Comparison of ENCODE assay signal across 31 cellular contexts in genomic region chr11:45174168-45174835, GRCh38.
"Had no signal": no experiment of that assay in that cellular context is flagged by ENCODE, and none has a peak within 500 bp of the region (broad histone marks: within the 10 kb centered on the region; RNA-seq: fewer than 3 reads in every experiment).

No MANE protein-coding gene starts in this region.

- H3K27me3 ChIP-seq: adrenal gland, body of pancreas, breast epithelium had no signal

- DNase-seq: activated B cell treated with CpG ODN at 0.5 μM for 24 hours; activated CD4-positive, alpha-beta memory T cell treated with anti-CD3 and anti-CD28 coated beads for 36 hours; activated CD4-positive, alpha-beta T cell treated with anti-CD3 and anti-CD28 coated beads for 4 hours; activated CD4-positive, alpha-beta T cell treated with anti-CD3 and anti-CD28 coated beads, Interleukin-2, amount 10 ng/mL, durations not matched to agents 24 days and 14 days; activated CD4-positive, alpha-beta T cell treated with anti-CD3 and anti-CD28 coated beads, Interleukin-2, amount 50 U/mL, for 1 hour; activated CD4-positive, alpha-beta T cell treated with anti-CD3 and anti-CD28 coated beads, Interleukin-2, amount 50 U/mL, for 4 hours; activated CD4-positive, CD25-positive, alpha-beta regulatory T cell treated with anti-CD3 and anti-CD28 coated beads, Interleukin-2, amount 50 U/mL, for 72 hours; activated CD8-positive, alpha-beta memory T cell treated with anti-CD3 and anti-CD28 coated beads, Interleukin-2, amount 50 U/mL, for 4 hours; activated CD8-positive, alpha-beta T cell treated with anti-CD3 and anti-CD28 coated beads for 36 hours; activated effector memory CD4-positive, alpha-beta T cell treated with anti-CD3 and anti-CD28 coated beads, Interleukin-2, amount 50 U/mL, for 16 hours; activated gamma-delta T cell treated with Interleukin-2 at 50 U/mL for 16 hours; activated naive CD4-positive, alpha-beta T cell; activated naive CD4-positive, alpha-beta T cell treated with anti-CD3 and anti-CD28 coated beads for 36 hours; activated naive CD4-positive, alpha-beta T cell treated with anti-CD3 and anti-CD28 coated beads, Interleukin-2, amount 50 U/mL, for 16 hours; activated naive CD8-positive, alpha-beta T cell treated with anti-CD3 and anti-CD28 coated beads for 36 hours; activated T-cell treated with anti-CD3 and anti-CD28 coated beads for 4 hours; activated T-cell treated with anti-CD3 and anti-CD28 coated beads, Interleukin-2, amount 50 U/mL, for 1 hour; activated T-cell treated with anti-CD3 and anti-CD28 coated beads, Interleukin-2, amount 50 U/mL, for 4 hours; activated T-cell treated with anti-CD3 and anti-CD28 coated beads, Interleukin-2, amount 50 U/mL, for 72 hours; adrenal gland; amniotic stem cell; body of pancreas; brain microvascular endothelial cell; central memory CD4-positive, alpha-beta T cell; T-helper 1 cell; T-helper 2 cell; T-helper 9 cell had no signal

- H3K9me3 ChIP-seq: adrenal gland, body of pancreas, breast epithelium had no signal

- H3K4me1 ChIP-seq: breast epithelium had no signal

- ATAC-seq: activated CD8-positive, alpha-beta T cell treated with anti-CD3 and anti-CD28 coated beads for 36 hours; activated naive CD4-positive, alpha-beta T cell treated with anti-CD3 and anti-CD28 coated beads, Interleukin-2, amount 50 U/mL, for 72 hours; activated T-cell treated with anti-CD3 and anti-CD28 coated beads, Interleukin-2, amount 50 U/mL, for 4 hours; activated T-cell treated with anti-CD3 and anti-CD28 coated beads, Interleukin-2, amount 50 U/mL, for 72 hours; activated T-helper 17 cell treated with anti-CD3 and anti-CD28 coated beads, Interleukin-2, amount 50 U/mL, for 72 hours; body of pancreas had no signal

- H3K27ac ChIP-seq: adrenal gland, body of pancreas, brain microvascular endothelial cell, breast epithelium, VCaP had no signal

- H3K36me3 ChIP-seq: adrenal gland, brain microvascular endothelial cell, breast epithelium had no signal

- H3K4me3 ChIP-seq: adrenal gland, body of pancreas, breast epithelium had no signal
